Comparison of ENCODE assay signal across 8 cellular contexts in genomic region chr3:177358085-177358967, GRCh38.
DNase-seq lines count a peak whose midpoint lies in the region; ATAC-seq and TF ChIP-seq lines count a peak whose summit lies in the region.

No MANE protein-coding gene starts in this region.

- intact Hi-C loops in CD8-positive, alpha-beta T cell (cut with DNase I, micrococcal nuclease) = loop anchor here (2.0 to 10.0 kb wide), 6 partner anchors 36 to 236 kb away; no protein-coding TSS in a partner anchor
- intact Hi-C loops in aorta (cut with DNase I) = loop anchor here (2.0 to 10.0 kb wide), 4 partner anchors 162 to 966 kb away; partner anchors contain the start of gene TBL1XR1 (in 1 of the 2)

- H3K4me3 Mint-ChIP-seq in CD8-positive, alpha-beta T cell = peak overlapping the region; percentile 92
- H3K4me3 Mint-ChIP-seq in activated naive CD4-positive, alpha-beta T cell treated with anti-CD3 and anti-CD28 coated beads, Interleukin-2, amount 10 ng/mL, durations not matched to agents 7 days and 5 days = peak overlapping the region; percentile 73
- peak overlapping the region; percentile 38 for H3K4me3 Mint-ChIP-seq in osteocyte (ENCODE audit: unreplicated experiment)

- no peaks in the 10 kb centered on the region for H3K27me3 Mint-ChIP-seq in CD8-positive, alpha-beta T cell (ENCODE audit: low read depth)
- peaks cover 5% of the 10 kb centered on the region for H3K27me3 Mint-ChIP-seq in activated naive CD4-positive, alpha-beta T cell treated with anti-CD3 and anti-CD28 coated beads, Interleukin-2, amount 10 ng/mL, durations not matched to agents 7 days and 5 days
- H3K27me3 Mint-ChIP-seq in osteocyte (ENCODE audit: unreplicated experiment) = no peaks in the 10 kb centered on the region

- CTCF ChIA-PET in CD8-positive, alpha-beta T cell (lab: Charles Lee) = interaction anchor here (1.2 to 7.7 kb wide), 2 partner anchors 161 to 308 kb away, joined by 4 to 65 read pairs; partner anchors contain the start of gene TBL1XR1
- CTCF ChIA-PET in activated naive CD4-positive, alpha-beta T cell treated with anti-CD3 and anti-CD28 coated beads, Interleukin-2, amount 10 ng/mL, durations not matched to agents 7 days and 5 days (lab: Charles Lee) = interaction anchor here (1.3 kb wide), 1 partner anchor 485 kb away, joined by 3 read pairs; no protein-coding TSS in a partner anchor

- peak; percentile 23 to 72 (median 55) for DNase-seq in CD8-positive, alpha-beta T cell
- DNase-seq in SHP77 (lab: John Stamatoyannopoulos, UW) (peak; percentile 90 to 93), glomerular visceral epithelial cell (ENCODE audit: extremely low spot score) (peak; percentile 78), osteocyte (ENCODE audit: extremely low spot score, unreplicated experiment) (no peak), aorta (peak; percentile 80 to 87)
- DNase-seq in activated naive CD4-positive, alpha-beta T cell treated with anti-CD3 and anti-CD28 coated beads, Interleukin-2, amount 10 ng/mL, durations not matched to agents 7 days and 5 days = peak; percentile 62

- TF ChIP-seq CTCF in CD8-positive, alpha-beta T cell (IDR thresholded peaks at IDR 0.05) = no peak
- TF ChIP-seq CTCF in osteocyte (IDR thresholded peaks at IDR 0.05) = no peak

- 2 to 8% methylated on average over 15 of the region's 15 CpGs for WGBS in aorta, 2 donors

- H3K27me3 ChIP-seq in CD8-positive, alpha-beta T cell (ENCODE audit: insufficient read depth, low read length) = no peaks in the 10 kb centered on the region
- H3K27me3 ChIP-seq in aorta (ENCODE audit: control insufficient read depth in 1 of 2, insufficient read depth in 2 of 2, low read length in 1 of 2) = no peaks in the 10 kb centered on the region

- H3K36me3 ChIP-seq in CD8-positive, alpha-beta T cell (ENCODE audit: insufficient read depth, low read length) = no peaks in the 10 kb centered on the region
- no peaks in the 10 kb centered on the region for H3K36me3 ChIP-seq in aorta (ENCODE audit: control insufficient read depth in 1 of 2, insufficient read depth in 2 of 2, low read length in 1 of 2)

- peak overlapping the region; percentile 99 for H3K27ac Mint-ChIP-seq in CD8-positive, alpha-beta T cell
- peak overlapping the region; percentile 99 for H3K27ac Mint-ChIP-seq in activated naive CD4-positive, alpha-beta T cell treated with anti-CD3 and anti-CD28 coated beads, Interleukin-2, amount 10 ng/mL, durations not matched to agents 7 days and 5 days
- peak overlapping the region; percentile 94 for H3K27ac Mint-ChIP-seq in osteocyte (ENCODE audit: unreplicated experiment)

- ATAC-seq in CD8-positive, alpha-beta T cell = peak; percentile 22
- ATAC-seq in GM19452 (IDR thresholded peaks at IDR 0.05; ENCODE audit: unreplicated experiment) (peak; percentile 49), HG03558 (IDR thresholded peaks at IDR 0.05; ENCODE audit: extremely low read depth, unreplicated experiment) (peak; percentile 37), aorta (ENCODE audit: low FRiP score) (peak; percentile 59)

- no peaks in the 10 kb centered on the region for H3K9me3 Mint-ChIP-seq in CD8-positive, alpha-beta T cell
- H3K9me3 Mint-ChIP-seq in activated naive CD4-positive, alpha-beta T cell treated with anti-CD3 and anti-CD28 coated beads, Interleukin-2, amount 10 ng/mL, durations not matched to agents 7 days and 5 days = no peaks in the 10 kb centered on the region
- no peaks in the 10 kb centered on the region for H3K9me3 Mint-ChIP-seq in osteocyte (ENCODE audit: unreplicated experiment)

- POLR2A ChIA-PET in CD8-positive, alpha-beta T cell (lab: Charles Lee) = interaction anchor here (0.9 to 8.2 kb wide), 4 partner anchors 156 to 421 kb away, joined by 3 to 199 read pairs (median 14); partner anchors contain the start of gene TBL1XR1

- H3K4me1 ChIP-seq in CD8-positive, alpha-beta T cell (ENCODE audit: insufficient read depth, low read length) = peaks cover 33% of the 10 kb centered on the region
- H3K4me1 ChIP-seq in aorta (ENCODE audit: control insufficient read depth in 1 of 2, insufficient read depth in 2 of 2, low read length in 2 of 2) = peaks cover 0 to 4% of the 10 kb centered on the region in 2 donors

- no peaks in the 10 kb centered on the region for H3K9me3 ChIP-seq in CD8-positive, alpha-beta T cell (ENCODE audit: low read length)
- no peaks in the 10 kb centered on the region for H3K9me3 ChIP-seq in aorta (ENCODE audit: control insufficient read depth, low read length)

- peaks cover 49% of the 10 kb centered on the region for H3K4me1 Mint-ChIP-seq in CD8-positive, alpha-beta T cell (ENCODE audit: low read depth)
- H3K4me1 Mint-ChIP-seq in activated naive CD4-positive, alpha-beta T cell treated with anti-CD3 and anti-CD28 coated beads, Interleukin-2, amount 10 ng/mL, durations not matched to agents 7 days and 5 days = peaks cover 55% of the 10 kb centered on the region
- H3K4me1 Mint-ChIP-seq in osteocyte (ENCODE audit: unreplicated experiment) = peaks cover 69% of the 10 kb centered on the region

- H3K36me3 Mint-ChIP-seq in CD8-positive, alpha-beta T cell = no peaks in the 10 kb centered on the region
- peaks cover 1% of the 10 kb centered on the region for H3K36me3 Mint-ChIP-seq in activated naive CD4-positive, alpha-beta T cell treated with anti-CD3 and anti-CD28 coated beads, Interleukin-2, amount 10 ng/mL, durations not matched to agents 7 days and 5 days
- H3K36me3 Mint-ChIP-seq in osteocyte (ENCODE audit: unreplicated experiment) = no peaks in the 10 kb centered on the region

- no peak overlapping the region for H3K4me3 ChIP-seq in CD8-positive, alpha-beta T cell (ENCODE audit: low read depth, low read length)
- no peak overlapping the region for H3K4me3 ChIP-seq in aorta (ENCODE audit: low read length in 2 of 2)

- peak overlapping the region; percentile 18 for H3K27ac ChIP-seq in CD8-positive, alpha-beta T cell (ENCODE audit: low read depth, low read length)
- peak overlapping the region; percentile 32 to 66 for H3K27ac ChIP-seq in aorta (ENCODE audit: low read depth in 1 of 2, low read length in 2 of 2)

Comparison
In these comparisons a context has a peak if more than half of its experiments do, and no peak if none do; other contexts are left out.
1. H3K4me3 Mint-ChIP-seq: peak in every context shown above with its lines; median percentile 92 in CD8-positive, alpha-beta T cell; 73 in activated naive CD4-positive, alpha-beta T cell treated with anti-CD3 and anti-CD28 coated beads, Interleukin-2, amount 10 ng/mL, durations not matched to agents 7 days and 5 days; 38 in osteocyte.